In genomic region chr7:94389381-94389780, GRCh38 we compare ENCODE assay signal across 24 cellular contexts.
"Had no signal": no experiment of that assay in that cellular context is flagged by ENCODE, and none has a peak within 500 bp of the region (broad histone marks: within the 10 kb centered on the region; RNA-seq: fewer than 3 reads in every experiment).

No MANE protein-coding gene starts in this region.

- H3K27ac ChIP-seq: brain microvascular endothelial cell, coronary artery, esophagus squamous epithelium, neural progenitor cell, prostate gland, SJCRH30, skin epidermis, WERI-Rb-1 had no signal

- H3K9ac ChIP-seq: neural progenitor cell had no signal

- H3K36me3 ChIP-seq: brain microvascular endothelial cell, esophagus squamous epithelium, heart left ventricle, neural progenitor cell, prostate gland, SJCRH30, WERI-Rb-1 had no signal

- H3K4me3 ChIP-seq: coronary artery, esophagus squamous epithelium, heart left ventricle, lung, neural progenitor cell, prostate gland, SJCRH30, skin epidermis had no signal

- H2AFZ ChIP-seq: neural progenitor cell had no signal

- FAIRE-seq: endometrium, frontal cortex, kidney had no signal

- DNase-seq: activated CD4-positive, alpha-beta T cell treated with anti-CD3 and anti-CD28 coated beads for 1 hour; activated CD4-positive, alpha-beta T cell treated with anti-CD3 and anti-CD28 coated beads, Interleukin-2, amount 50 U/mL, for 4 hours; activated naive CD8-positive, alpha-beta T cell treated with anti-CD3 and anti-CD28 coated beads, Interleukin-2, amount 10 ng/mL, durations not matched to agents 7 days and 5 days; activated T-cell treated with anti-CD3 and anti-CD28 coated beads for 4 hours; anterior cingulate cortex; brain microvascular endothelial cell; esophagus squamous epithelium; heart left ventricle; kidney; right cardiac atrium; SJCRH30; stimulated activated CD4-positive, alpha-beta T cell treated with anti-CD3 and anti-CD28 coated beads, Interleukin-15, amount 100 ng/mL, for 24 hours; stimulated activated CD4-positive, alpha-beta T cell treated with anti-CD3 and anti-CD28 coated beads, Interleukin-4, amount 100 ng/mL, for 1 hour; stimulated activated naive CD8-positive, alpha-beta T cell treated with anti-CD3 and anti-CD28 coated beads, Interleukin-15, amount 100 ng/mL, for 72 hours; SW 1271; T-helper 2 cell; WERI-Rb-1 had no signal

- H3K27me3 ChIP-seq: brain microvascular endothelial cell, SJCRH30 had no signal

- H3K4me1 ChIP-seq: prostate gland had no signal

- H3K9me3 ChIP-seq: esophagus squamous epithelium, heart left ventricle, prostate gland had no signal

- H3K4me2 ChIP-seq: neural progenitor cell had no signal
